In the genomic region with DNA sequence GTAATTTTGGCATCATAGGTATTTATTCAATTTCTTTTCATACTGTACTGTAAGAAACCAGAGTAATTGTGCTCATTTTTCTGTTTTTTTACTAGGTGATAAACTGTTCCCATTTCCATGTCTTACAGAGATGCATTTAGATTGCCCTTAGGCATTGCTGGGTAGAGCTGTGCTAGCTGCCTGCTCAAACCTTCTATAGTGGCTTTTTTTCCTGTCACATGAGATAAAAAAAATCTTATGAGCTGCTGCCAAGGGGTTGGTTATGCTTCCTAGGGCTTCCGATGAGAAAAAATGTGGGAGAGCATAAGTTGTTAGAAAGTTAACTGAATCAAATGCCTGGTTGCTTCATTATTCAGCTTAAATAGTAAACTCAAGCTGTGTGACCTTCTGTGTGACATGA, we compare ENCODE assay signal across 29 cellular contexts. TPM values are rescaled to one million over a fixed set of nuclear protein-coding genes. Genes with fewer than 3 reads are reported as not detected.
DNase-seq lines count a peak whose midpoint lies in the region; ATAC-seq and TF ChIP-seq lines count a peak whose summit lies in the region.
"Had no signal": no experiment of that assay in that cellular context is flagged by ENCODE, and none has a peak within 500 bp of the region (broad histone marks: within the 10 kb centered on the region; RNA-seq: fewer than 3 reads in every experiment).

No MANE protein-coding gene starts in this region.

- no peak for DNase-seq in mammary epithelial cell
- DNase-seq in breast epithelium (ENCODE audit: low spot score in 2 of 2): no peak
- no peak for DNase-seq in chondrocyte (ENCODE audit: low spot score)
- peak in 1 of 9 donors; percentile 10 for DNase-seq in naive thymus-derived CD4-positive, alpha-beta T cell
- DNase-seq in occipital lobe (lab: John Stamatoyannopoulos, UW): no peak
- DNase-seq in Right ventricle myocardium inferior (ENCODE audit: missing footprints): no peak
- no peak for DNase-seq in right lobe of liver
- DNase-seq: activated CD4-positive, alpha-beta T cell treated with anti-CD3 and anti-CD28 coated beads for 4 hours; activated CD8-positive, alpha-beta memory T cell treated with anti-CD3 and anti-CD28 coated beads for 24 hours; activated naive CD4-positive, alpha-beta T cell; activated T-cell treated with anti-CD3 and anti-CD28 coated beads, Interleukin-2, amount 50 U/mL, for 1 hour; BE2C; effector CD4-positive, alpha-beta T cell; erythroblast; foreskin fibroblast; GDM1; Karpas-422; left lung; MV-4-11; NCI-H510A treated with DMSO at 0.1 percent for 48 hours; Peyer's patch; upper lobe of left lung had no signal

- H3K4me3 Mint-ChIP-seq in chondrocyte (ENCODE audit: unreplicated experiment): no peak overlapping the region
- peak overlapping the region in 6 of 10 donors; percentile 33 to 71 (median 62) for H3K4me3 Mint-ChIP-seq in naive thymus-derived CD4-positive, alpha-beta T cell
- H3K4me3 Mint-ChIP-seq: T-helper 2 cell treated with Interferon-gamma antibody and Interleukin-4, amounts not matched to agents 5 μg/mL and 100 μg/mL, for 36 hours had no signal

- H3K9me3 ChIP-seq in mammary epithelial cell (replicated peaks; ENCODE audit: insufficient read depth, low read length): no peaks in the 10 kb centered on the region
- H3K9me3 ChIP-seq in breast epithelium: peaks cover 0 to 4% of the 10 kb centered on the region in 2 donors
- H3K9me3 ChIP-seq in naive thymus-derived CD4-positive, alpha-beta T cell (ENCODE audit: control insufficient read depth in 2 of 3, low read length in 3 of 3): no peaks in the 10 kb centered on the region
- H3K9me3 ChIP-seq in right lobe of liver: no peaks in the 10 kb centered on the region
- H3K9me3 ChIP-seq: A549, BE2C, Peyer's patch, prostate gland, SJSA1, upper lobe of left lung had no signal

- ATAC-seq in naive thymus-derived CD4-positive, alpha-beta T cell: no peak
- ATAC-seq in Right ventricle myocardium inferior (no peak), right lobe of liver (no peak), GM19452 (IDR thresholded peaks at IDR 0.05; ENCODE audit: unreplicated experiment) (no peak)
- ATAC-seq: A549, left lung had no signal

- no peaks in the 10 kb centered on the region for H3K27me3 Mint-ChIP-seq in chondrocyte (ENCODE audit: low read depth)
- H3K27me3 Mint-ChIP-seq in naive thymus-derived CD4-positive, alpha-beta T cell: peaks cover 0 to 10% (median 4%) of the 10 kb centered on the region in 5 donors

- peak overlapping the region; percentile 50 for H3K27ac Mint-ChIP-seq in chondrocyte (ENCODE audit: unreplicated experiment)
- H3K27ac Mint-ChIP-seq in naive thymus-derived CD4-positive, alpha-beta T cell: peak overlapping the region in 5 of 9 donors; percentile 3 to 94 (median 29)
- H3K27ac Mint-ChIP-seq: T-helper 2 cell treated with Interferon-gamma antibody and Interleukin-4, amounts not matched to agents 5 μg/mL and 100 μg/mL, for 36 hours had no signal

- H3K27ac ChIP-seq in mammary epithelial cell (ENCODE audit: insufficient read depth, low read depth, low read length) (no peak overlapping the region), breast epithelium (no peak overlapping the region), right lobe of liver (no peak overlapping the region)
- H3K27ac ChIP-seq in naive thymus-derived CD4-positive, alpha-beta T cell (ENCODE audit: low read depth, low read length): no peak overlapping the region
- H3K27ac ChIP-seq: A549, hepatocyte, Peyer's patch, prostate gland, SJSA1 had no signal

- TF ChIP-seq CTCF in mammary epithelial cell (conservative IDR thresholded peaks at IDR 0.05 in 1 of 2, IDR thresholded peaks at IDR 0.05 in 1 of 2; ENCODE audit: extremely low read depth in 1 of 2, insufficient read depth in 1 of 2, low read depth in 1 of 2, low read length in 2 of 2): no peak
- no peak for TF ChIP-seq CTCF in breast epithelium (IDR thresholded peaks at IDR 0.05)
- no peak for TF ChIP-seq CTCF in chondrocyte (IDR thresholded peaks at IDR 0.05)
- no peak for TF ChIP-seq CTCF in right lobe of liver (IDR thresholded peaks at IDR 0.05)

- H3K4me1 ChIP-seq in mammary epithelial cell (ENCODE audit: insufficient read depth, low read length) (no peaks in the 10 kb centered on the region), breast epithelium (no peaks in the 10 kb centered on the region), right lobe of liver (no peaks in the 10 kb centered on the region)
- no peaks in the 10 kb centered on the region for H3K4me1 ChIP-seq in naive thymus-derived CD4-positive, alpha-beta T cell (ENCODE audit: control insufficient read depth in 2 of 2, insufficient read depth in 2 of 2, low read length in 2 of 2)
- H3K4me1 ChIP-seq: A549, left lung, Peyer's patch, prostate gland, SJSA1, upper lobe of left lung had no signal

- BruUV-seq in mammary epithelial cell (replicated peaks; lab: Mats Ljungman, UMichigan): no TSS peak

- H3K36me3 ChIP-seq in mammary epithelial cell (ENCODE audit: insufficient read depth, low read length): no peaks in the 10 kb centered on the region
- H3K36me3 ChIP-seq in breast epithelium: no peaks in the 10 kb centered on the region
- no peaks in the 10 kb centered on the region for H3K36me3 ChIP-seq in naive thymus-derived CD4-positive, alpha-beta T cell (ENCODE audit: control insufficient read depth in 2 of 3, insufficient read depth in 3 of 3, low read length in 3 of 3)
- H3K36me3 ChIP-seq in right lobe of liver: no peaks in the 10 kb centered on the region
- H3K36me3 ChIP-seq: BE2C, left lung, Peyer's patch, prostate gland, SJSA1, upper lobe of left lung had no signal

- no peak overlapping the region for H3K4me2 ChIP-seq in mammary epithelial cell (ENCODE audit: insufficient read depth, low read depth, low read length)
- H3K4me2 ChIP-seq: A549, hepatocyte had no signal

- peak overlapping the region; percentile 31 for H2AFZ ChIP-seq in mammary epithelial cell (ENCODE audit: low read depth, low read length)
- H2AFZ ChIP-seq: hepatocyte had no signal

- TF ChIP-seq POLR2A in breast epithelium (IDR thresholded peaks at IDR 0.05): no peak
- no peak for TF ChIP-seq POLR2A in right lobe of liver (IDR thresholded peaks at IDR 0.05)

- intact Hi-C loops in mammary epithelial cell (cut with micrococcal nuclease): no loop called here
- intact Hi-C loops in breast epithelium (cut with DNase I; ENCODE audit: low total_unique reads): no loop called here
- intact Hi-C loops in naive thymus-derived CD4-positive, alpha-beta T cell (cut with micrococcal nuclease): no loop called here
- intact Hi-C loops in Right ventricle myocardium inferior (cut with DNase I): no loop called here
- intact Hi-C loops in right lobe of liver (cut with DNase I): no loop called here

- in situ Hi-C loops in mammary epithelial cell (cut with MboI; ENCODE audit: low sequenced_read_pairs in 2 of 2): no loop called here

- CTCF ChIA-PET in mammary epithelial cell (lab: Charles Lee; ENCODE audit: low non-redundant PET): interaction anchor here (0.7 kb wide), 1 partner anchor 11 kb away, joined by 4 read pairs; no protein-coding TSS in a partner anchor
- CTCF ChIA-PET in naive thymus-derived CD4-positive, alpha-beta T cell (lab: Charles Lee): interaction anchor here (0.7 kb wide), 1 partner anchor 45 kb away, joined by 3 read pairs; no protein-coding TSS in a partner anchor

- H3K4me3 ChIP-seq in mammary epithelial cell (replicated peaks in 1 of 3; ENCODE audit: insufficient read depth in 1 of 3, low read depth in 2 of 3, low read length in 3 of 3): no peak overlapping the region
- no peak overlapping the region for H3K4me3 ChIP-seq in breast epithelium
- no peak overlapping the region for H3K4me3 ChIP-seq in naive thymus-derived CD4-positive, alpha-beta T cell (ENCODE audit: low read length)
- H3K4me3 ChIP-seq in right lobe of liver: no peak overlapping the region
- H3K4me3 ChIP-seq: A549, hepatocyte, left lung, Peyer's patch, prostate gland, SJSA1, upper lobe of left lung had no signal

- POLR2A ChIA-PET in naive thymus-derived CD4-positive, alpha-beta T cell (lab: Charles Lee): interaction anchor here (0.5 kb wide), 1 partner anchor 124 kb away, joined by 5 read pairs; no protein-coding TSS in a partner anchor

- H3K36me3 Mint-ChIP-seq in chondrocyte (ENCODE audit: low read depth): no peaks in the 10 kb centered on the region
- peaks cover 0 to 4% (median 0%) of the 10 kb centered on the region in 5 donors for H3K36me3 Mint-ChIP-seq in naive thymus-derived CD4-positive, alpha-beta T cell

- H4K20me1 ChIP-seq in mammary epithelial cell (ENCODE audit: insufficient read depth, low read length): no peaks in the 10 kb centered on the region

- peaks cover 19% of the 10 kb centered on the region for H3K4me1 Mint-ChIP-seq in chondrocyte (ENCODE audit: low read depth)
- H3K4me1 Mint-ChIP-seq in naive thymus-derived CD4-positive, alpha-beta T cell: peaks cover 0 to 9% (median 5%) of the 10 kb centered on the region in 7 donors

- no peak overlapping the region for H3K9ac ChIP-seq in mammary epithelial cell (ENCODE audit: insufficient read depth, low read length)

- no peaks in the 10 kb centered on the region for H3K27me3 ChIP-seq in mammary epithelial cell (ENCODE audit: insufficient read depth, low read length)
- H3K27me3 ChIP-seq in breast epithelium: no peaks in the 10 kb centered on the region
- no peaks in the 10 kb centered on the region for H3K27me3 ChIP-seq in naive thymus-derived CD4-positive, alpha-beta T cell (ENCODE audit: control insufficient read depth in 2 of 2, insufficient read depth in 2 of 2, low read length in 2 of 2)
- no peaks in the 10 kb centered on the region for H3K27me3 ChIP-seq in right lobe of liver
- H3K27me3 ChIP-seq: BE2C, hepatocyte, left lung, Peyer's patch, SJSA1, upper lobe of left lung had no signal

- H3K9me3 Mint-ChIP-seq in chondrocyte (ENCODE audit: low read depth): peaks cover 3% of the 10 kb centered on the region
- H3K9me3 Mint-ChIP-seq in naive thymus-derived CD4-positive, alpha-beta T cell: peaks cover 0 to 10% (median 4%) of the 10 kb centered on the region in 11 donors

- WGBS in mammary epithelial cell (ENCODE audit: low coverage, missing lambda C conversion rate): 0% methylated on average over 1 of the region's 1 CpG
- WGBS in right lobe of liver (ENCODE audit: insufficient coverage, low coverage, low lambda C conversion rate, missing lambda C conversion rate): 35% methylated on average over 1 of the region's 1 CpG

- no peaks in the 10 kb centered on the region for H3K79me2 ChIP-seq in mammary epithelial cell (ENCODE audit: insufficient read depth, low read length)
- H3K79me2 ChIP-seq: hepatocyte had no signal

- dilution Hi-C loops in mammary epithelial cell (cut with HindIII; ENCODE audit: low sequenced_read_pairs): no loop called here

RNA-seq across cellular contexts. Expression of a gene that starts 49.9 kb away (rescaled TPM):
- not detected for total RNA-seq in mammary epithelial cell
- not detected for polyA plus RNA-seq in mammary epithelial cell
- not detected for polyA minus RNA-seq in mammary epithelial cell
- not detected for total RNA-seq in breast epithelium
- total RNA-seq in chondrocyte: not detected in 3 replicates
- not detected for total RNA-seq in naive thymus-derived CD4-positive, alpha-beta T cell
- not detected for polyA plus RNA-seq in naive thymus-derived CD4-positive, alpha-beta T cell
- not detected for total RNA-seq in occipital lobe
- not detected for total RNA-seq in Right ventricle myocardium inferior
- not detected for total RNA-seq in right lobe of liver
- total RNA-seq: H4, hepatocyte, left lung, Peyer's patch, prostate gland, SJSA1, upper lobe of left lung had no signal
- polyA plus RNA-seq: A549, hepatocyte had no signal
